Comparison of ENCODE assay signal across 1 cellular context in genomic region chr2:182951948-182952663, GRCh38.
TF ChIP-seq lines count a peak whose summit lies in the region.

No MANE protein-coding gene starts in this region.

TF ChIP-seq in SK-N-SH, 30 proteins besides CTCF, POLR2A, EP300 and RAD21 (continued from another document):
- TF ChIP-seq SIN3A (IDR thresholded peaks at IDR 0.05; ENCODE audit: borderline replicate concordance, low read depth, low read length) (no peak), USF2 (IDR thresholded peaks at IDR 0.05; ENCODE audit: borderline replicate concordance, low read depth, low read length) (no peak), MXI1 (IDR thresholded peaks at IDR 0.05; ENCODE audit: low read depth, low read length) (no peak)
